ENCODE assay signal across 8 cellular contexts in genomic region chr6:110618591-110619267, GRCh38.
DNase-seq lines count a peak whose midpoint lies in the region; ATAC-seq, FAIRE-seq and TF ChIP-seq lines count a peak whose summit lies in the region.
"Had no signal": no experiment of that assay in that cellular context is flagged by ENCODE, and none has a peak within 500 bp of the region (broad histone marks: within the 10 kb centered on the region; RNA-seq: fewer than 3 reads in every experiment).

No MANE protein-coding gene starts in this region.

- no peak overlapping the region for H3K4me3 ChIP-seq in Panc1 (ENCODE audit: low read depth in 2 of 2, low read length in 2 of 2)
- H3K4me3 ChIP-seq in fibroblast of the aortic adventitia (ENCODE audit: low read depth, low read length), result no peak overlapping the region

- no peaks in the 10 kb centered on the region for H3K36me3 ChIP-seq in Panc1 (ENCODE audit: control insufficient read depth, insufficient read depth, low read length)

- H3K4me1 ChIP-seq in Panc1 (ENCODE audit: control insufficient read depth, insufficient read depth, low read length), result peaks cover 21% of the 10 kb centered on the region

- in situ Hi-C loops in Panc1 (cut with HindIII; ENCODE audit: low pct_unique_long_range_greater_than_20kb, low sequenced_read_pairs), result no loop called here

- TF ChIP-seq CTCF in Panc1 (IDR thresholded peaks at IDR 0.05), result peak; percentile 71
- TF ChIP-seq CTCF in fibroblast of the aortic adventitia (IDR thresholded peaks at IDR 0.05; ENCODE audit: insufficient read depth, low read length), result no peak

- no peaks in the 10 kb centered on the region for H3K9me3 ChIP-seq in Panc1 (ENCODE audit: control insufficient read depth, insufficient read depth, low read depth, low read length)

- peak; percentile 5 for FAIRE-seq in GM18507 (lab: Jason Lieb, UNC)

- CTCF ChIA-PET in Panc1 (lab: Charles Lee), result no interaction called here

- BruUV-seq in Panc1 (replicated peaks; lab: Mats Ljungman, UMichigan), result no TSS peak

- intact Hi-C loops in Panc1 (cut with micrococcal nuclease; ENCODE audit: unreplicated experiment), result no loop called here

- ATAC-seq in Panc1 (peak; percentile 82), GM21786 (IDR thresholded peaks at IDR 0.05; ENCODE audit: unreplicated experiment) (no peak)
- ATAC-seq: activated CD4-positive, alpha-beta T cell treated with anti-CD3 and anti-CD28 coated beads for 36 hours had no signal

- no peak for DNase-seq in GM18507 (ENCODE audit: extremely low spot score, insufficient read length, low read depth)
- peak; percentile 4 for DNase-seq in Panc1 (ENCODE audit: low read depth, low spot score)
- peak; percentile 13 for DNase-seq in fibroblast of the aortic adventitia (ENCODE audit: low read depth)
- peak; percentile 57 for DNase-seq in retina
- DNase-seq in DMS153 (lab: John Stamatoyannopoulos, UW), result no peak
- DNase-seq in NCI-H524 treated with DMSO at 0.1 percent for 48 hours (lab: John Stamatoyannopoulos, UW), result no peak
- DNase-seq: activated CD4-positive, alpha-beta T cell treated with anti-CD3 and anti-CD28 coated beads for 36 hours had no signal

- H3K27me3 ChIP-seq in Panc1 (ENCODE audit: control insufficient read depth, insufficient read depth, low read length), result no peaks in the 10 kb centered on the region

- peak overlapping the region; percentile 25; the same call in 1 of the 2 replicates for H3K27ac ChIP-seq in Panc1 (ENCODE audit: low read length)

- POLR2A ChIA-PET in Panc1 (lab: Charles Lee), result no interaction called here

Comparison
In these comparisons a context has a peak if more than half of its experiments do, and no peak if none do; other contexts are left out.
1. DNase-seq: peak in Panc1 (single experiment), fibroblast of the aortic adventitia (single experiment) and retina (single experiment); none in GM18507 (single experiment), DMS153 (single experiment) and NCI-H524 treated with DMSO at 0.1 percent for 48 hours (single experiment).